Comparison of ENCODE assay signal across 19 cellular contexts in the genomic region with DNA sequence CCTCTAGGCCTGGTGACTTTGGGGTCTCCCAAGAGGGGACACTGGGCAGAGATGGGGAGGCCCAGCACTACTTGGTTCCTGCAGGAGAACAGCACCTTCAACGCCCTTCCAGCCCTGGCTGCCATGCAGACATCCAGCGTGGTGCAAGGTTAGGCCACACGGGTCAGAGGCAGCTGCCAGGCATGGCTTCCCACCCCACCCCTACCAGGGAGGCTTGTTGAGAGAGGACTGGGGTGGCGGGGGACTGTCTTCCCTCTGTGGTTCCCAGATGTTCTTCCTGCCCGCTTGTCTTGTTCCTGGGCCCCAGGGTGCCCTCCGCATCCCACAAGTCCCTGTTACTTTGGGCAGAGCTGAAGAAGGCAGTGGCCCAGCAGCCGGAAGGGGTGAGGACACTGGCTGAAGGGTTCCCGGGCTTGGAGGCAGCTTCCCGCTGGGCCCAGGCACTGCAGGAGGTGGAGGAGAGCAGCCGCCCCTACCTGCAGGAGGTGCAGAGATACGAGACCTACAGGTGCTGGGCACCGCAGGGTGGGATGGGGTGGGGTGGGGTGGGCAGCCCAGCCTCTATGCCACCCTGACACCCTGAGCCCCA. TPM values are rescaled to one million over a fixed set of nuclear protein-coding genes. Genes with fewer than 3 reads are reported as not detected.
"Had no signal": no experiment of that assay in that cellular context is flagged by ENCODE, and none has a peak within 500 bp of the region (broad histone marks: within the 10 kb centered on the region; RNA-seq: fewer than 3 reads in every experiment).

No MANE protein-coding gene starts in this region.

- DNase-seq: activated CD4-positive, alpha-beta T cell treated with anti-CD3 and anti-CD28 coated beads for 1 hour; activated gamma-delta T cell; cerebellar nuclear complex; effector CD8-positive, alpha-beta T cell; naive thymus-derived CD4-positive, alpha-beta T cell; retina; T-helper 2 cell; uterus; WERI-Rb-1 had no signal

- H3K4me3 Mint-ChIP-seq: activated naive CD4-positive, alpha-beta T cell treated with anti-CD3 and anti-CD28 coated beads, Interleukin-2, amount 50 U/mL, for 24 hours; dendritic cell treated with granulocyte-macrophage colony-stimulating factor and Interleukin-4, amounts not matched to agents 40 ng/mL and 50 ng/mL, for 4 days; memory B cell; naive thymus-derived CD4-positive, alpha-beta T cell; stimulated activated naive CD8-positive, alpha-beta T cell treated with anti-CD3 and anti-CD28 coated beads, Interleukin-15, Interleukin-2, amounts not matched to agents 100 ng/mL and 50 ng/mL, for 24 hours had no signal

- H2AFZ ChIP-seq: hepatocyte had no signal

- H3K27me3 ChIP-seq: adrenal gland, esophagus muscularis mucosa, hepatocyte, neutrophil, tibial nerve, uterus had no signal

- H3K9me3 Mint-ChIP-seq: activated naive CD4-positive, alpha-beta T cell treated with anti-CD3 and anti-CD28 coated beads, Interleukin-2, amount 50 U/mL, for 24 hours; dendritic cell treated with granulocyte-macrophage colony-stimulating factor and Interleukin-4, amounts not matched to agents 40 ng/mL and 50 ng/mL, for 4 days; memory B cell; stimulated activated naive CD8-positive, alpha-beta T cell treated with anti-CD3 and anti-CD28 coated beads, Interleukin-15, Interleukin-2, amounts not matched to agents 100 ng/mL and 50 ng/mL, for 24 hours had no signal

- H3K79me2 ChIP-seq: hepatocyte had no signal

- H3K27me3 Mint-ChIP-seq: activated naive CD4-positive, alpha-beta T cell treated with anti-CD3 and anti-CD28 coated beads, Interleukin-2, amount 50 U/mL, for 24 hours; naive thymus-derived CD4-positive, alpha-beta T cell; stimulated activated naive CD8-positive, alpha-beta T cell treated with anti-CD3 and anti-CD28 coated beads, Interleukin-15, Interleukin-2, amounts not matched to agents 100 ng/mL and 50 ng/mL, for 24 hours had no signal

- H3K4me1 ChIP-seq: adrenal gland, esophagus muscularis mucosa, tibial nerve, uterus had no signal

- H3K36me3 Mint-ChIP-seq: activated naive CD4-positive, alpha-beta T cell treated with anti-CD3 and anti-CD28 coated beads, Interleukin-2, amount 50 U/mL, for 24 hours; memory B cell; naive thymus-derived CD4-positive, alpha-beta T cell had no signal

- H3K27ac Mint-ChIP-seq: activated naive CD4-positive, alpha-beta T cell treated with anti-CD3 and anti-CD28 coated beads, Interleukin-2, amount 50 U/mL, for 24 hours; memory B cell; naive thymus-derived CD4-positive, alpha-beta T cell; stimulated activated naive CD8-positive, alpha-beta T cell treated with anti-CD3 and anti-CD28 coated beads, Interleukin-15, Interleukin-2, amounts not matched to agents 100 ng/mL and 50 ng/mL, for 24 hours had no signal

- H3K4me3 ChIP-seq: adrenal gland, esophagus muscularis mucosa, hepatocyte, tibial nerve, uterus had no signal

- H3K27ac ChIP-seq: adrenal gland, esophagus muscularis mucosa, hepatocyte, neutrophil, tibial nerve, uterus, WERI-Rb-1 had no signal

- H3K9me3 ChIP-seq: adrenal gland, esophagus muscularis mucosa, neutrophil, tibial nerve, uterus had no signal

- H3K4me2 ChIP-seq: hepatocyte had no signal

- H3K4me1 Mint-ChIP-seq: activated naive CD4-positive, alpha-beta T cell treated with anti-CD3 and anti-CD28 coated beads, Interleukin-2, amount 50 U/mL, for 24 hours; memory B cell; naive thymus-derived CD4-positive, alpha-beta T cell had no signal

- H3K36me3 ChIP-seq: adrenal gland, esophagus muscularis mucosa, neutrophil, uterus, WERI-Rb-1 had no signal

- ATAC-seq: left lobe of liver; naive thymus-derived CD4-positive, alpha-beta T cell had no signal

RNA-seq across cellular contexts. Expression of a gene that starts 4.5 kb away (rescaled TPM):
- polyA plus RNA-seq: naive thymus-derived CD4-positive, alpha-beta T cell had no signal

RNA-seq across cellular contexts. Expression of a gene that starts 18.4 kb away (rescaled TPM):
- polyA plus RNA-seq: naive thymus-derived CD4-positive, alpha-beta T cell had no signal
